In the genomic region with DNA sequence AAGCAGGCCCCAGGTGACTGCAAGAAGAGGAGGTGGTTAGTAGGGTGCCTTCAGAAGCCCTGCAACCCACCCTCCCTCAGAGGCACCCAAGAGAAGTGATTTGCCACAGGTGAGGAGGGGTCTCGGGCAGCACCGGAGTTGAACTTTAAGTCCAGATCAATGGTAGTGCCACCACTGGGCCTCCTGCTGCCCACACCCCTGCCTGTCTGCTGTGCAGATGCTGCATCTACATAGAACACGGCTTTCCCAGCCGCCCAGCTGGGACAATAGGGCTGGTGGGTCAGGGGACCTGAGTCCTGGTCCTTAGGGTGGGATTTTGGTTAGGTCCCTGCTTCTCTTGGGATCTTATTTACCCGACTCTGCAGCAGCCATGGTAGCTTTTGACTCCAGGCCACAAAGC, we compare ENCODE assay signal across 19 cellular contexts. TPM values are rescaled to one million over a fixed set of nuclear protein-coding genes. Genes with fewer than 3 reads are reported as not detected.
DNase-seq lines count a peak whose midpoint lies in the region; ATAC-seq, FAIRE-seq and TF ChIP-seq lines count a peak whose summit lies in the region.
"Had no signal": no experiment of that assay in that cellular context is flagged by ENCODE, and none has a peak within 500 bp of the region (broad histone marks: within the 10 kb centered on the region; RNA-seq: fewer than 3 reads in every experiment).

No MANE protein-coding gene starts in this region.

- H3K4me3 ChIP-seq in BLaER1 (no peak overlapping the region), kidney (ENCODE audit: low read length in 2 of 2) (no peak overlapping the region)

- peak overlapping the region; percentile 26; the same call in 1 of the 2 replicates for H3K4me2 ChIP-seq in BLaER1

- H3K9ac ChIP-seq in BLaER1 (no peak overlapping the region), kidney (ENCODE audit: low read length in 2 of 2) (no peak overlapping the region)

- no peaks in the 10 kb centered on the region for H3K27me3 ChIP-seq in BLaER1
- H3K27me3 ChIP-seq: BE2C had no signal

- ATAC-seq in GM19397 (IDR thresholded peaks at IDR 0.05; ENCODE audit: unreplicated experiment): no peak

- H3K9me3 ChIP-seq in BLaER1 (no peaks in the 10 kb centered on the region), kidney (ENCODE audit: control insufficient read depth in 1 of 2, low read length in 2 of 2) (no peaks in the 10 kb centered on the region)
- H3K9me3 ChIP-seq: BE2C, Caco-2 had no signal

- H3K36me3 ChIP-seq in BLaER1 (peaks cover 43% of the 10 kb centered on the region), kidney (ENCODE audit: control insufficient read depth in 1 of 2, insufficient read depth in 2 of 2, low read length in 2 of 2) (no peaks in the 10 kb centered on the region)
- H3K36me3 ChIP-seq: BE2C had no signal

- TF ChIP-seq CTCF in kidney (IDR thresholded peaks at IDR 0.05; ENCODE audit: borderline replicate concordance, extremely low read depth, insufficient read depth): no peak

- peaks cover 42% of the 10 kb centered on the region for H3K4me1 ChIP-seq in BLaER1
- no peaks in the 10 kb centered on the region for H3K4me1 ChIP-seq in kidney (ENCODE audit: control insufficient read depth in 1 of 2, insufficient read depth in 1 of 2, low read depth in 1 of 2, low read length in 2 of 2)
- H3K4me1 ChIP-seq: Caco-2 had no signal

- peaks cover 67% of the 10 kb centered on the region for H4K20me1 ChIP-seq in BLaER1

- intact Hi-C loops in kidney (cut with DNase I): no loop called here
- intact Hi-C loops in posterior vena cava (cut with DNase I): no loop called here

- DNase-seq in HTR-8/SVneo (ENCODE audit: insufficient read length, low spot score) (no peak), kidney (peak; percentile 55), posterior vena cava (ENCODE audit: low spot score) (peak; percentile 49), GM19240 (ENCODE audit: insufficient read length, low spot score) (no peak), kidney tubule cell (ENCODE audit: low spot score) (no peak)
- DNase-seq: DMS 273 treated with DMSO at 0.1 percent for 48 hours, DMS79 treated with DMSO at 0.1 percent for 48 hours, MM.1S, NCI-H1048, NCI-H1417 treated with DMSO at 0.1 percent for 48 hours, NCI-H187 treated with DMSO at 0.1 percent for 48 hours, NCI-H2107, NCI-H446 treated with DMSO at 0.1 percent for 48 hours, NCI-H526 treated with DMSO at 0.1 percent for 48 hours, SHP77 treated with DMSO at 0.1 percent for 48 hours had no signal

- FAIRE-seq in HTR-8/SVneo (lab: Jason Lieb, UNC) (peak; percentile 60), kidney (lab: Jason Lieb, UNC) (no peak)

- H3K27ac ChIP-seq in BLaER1: no peak overlapping the region
- no peak overlapping the region for H3K27ac ChIP-seq in kidney (ENCODE audit: low read depth in 2 of 2, low read length in 2 of 2)

RNA-seq across cellular contexts. Expression of a gene that starts 17.6 kb away (rescaled TPM):
- 8.0 TPM for total RNA-seq in kidney
- 4.9 TPM for polyA plus RNA-seq in kidney (ENCODE audit: insufficient read depth, low read depth, low replicate concordance)
- 10 to 100 TPM in 1 of 2 donors, 1 to 10 TPM in 1; 2.8 to 10.9 TPM for total RNA-seq in posterior vena cava

RNA-seq across cellular contexts. Expression of a gene that starts 24.6 kb away (rescaled TPM):
- 8.4 TPM for total RNA-seq in kidney
- 7.0 TPM for polyA plus RNA-seq in kidney (ENCODE audit: insufficient read depth, low read depth, low replicate concordance)
- total RNA-seq in posterior vena cava: 1 to 10 TPM; 4.0 to 6.8 TPM

Comparison
In these comparisons a context has a peak if more than half of its experiments do, and no peak if none do; other contexts are left out.
1. DNase-seq: peak in kidney (single experiment) and posterior vena cava (single experiment); none in HTR-8/SVneo (single experiment), GM19240 (single experiment) and kidney tubule cell (single experiment).